In genomic region chr13:33490461-33491327, GRCh38 we compare ENCODE assay signal across 16 cellular contexts.
A peak's percentile ranks its signal among the peaks of the same experiment; 100 is the strongest.
DNase-seq lines count a peak whose midpoint lies in the region; TF ChIP-seq lines count a peak whose summit lies in the region.
"Had no signal": no experiment of that assay in that cellular context is flagged by ENCODE, and none has a peak within 500 bp of the region (broad histone marks: within the 10 kb centered on the region; RNA-seq: fewer than 3 reads in every experiment).

No MANE protein-coding gene starts in this region.

- H3K9me3 Mint-ChIP-seq in nephron progenitor cell (no peaks in the 10 kb centered on the region), CD14-positive monocyte (no peaks in the 10 kb centered on the region)

- no peaks in the 10 kb centered on the region for H3K27me3 ChIP-seq in WERI-Rb-1 (ENCODE audit: insufficient read depth, low read depth, severe bottlenecking)
- H3K27me3 ChIP-seq: esophagus squamous epithelium, left lung had no signal

- H3K36me3 Mint-ChIP-seq in nephron progenitor cell (ENCODE audit: low read depth) (no peaks in the 10 kb centered on the region), CD14-positive monocyte (no peaks in the 10 kb centered on the region)

- H3K27me3 Mint-ChIP-seq in nephron progenitor cell (ENCODE audit: low read depth, poor library complexity) (peaks cover 14% of the 10 kb centered on the region), CD14-positive monocyte (ENCODE audit: low read depth in 3 of 3) (peaks cover 0 to 2% (median 1%) of the 10 kb centered on the region in 3 donors)

- H3K4me3 Mint-ChIP-seq in nephron progenitor cell (no peak overlapping the region), CD14-positive monocyte (no peak overlapping the region)
- H3K4me3 Mint-ChIP-seq: activated CD8-positive, alpha-beta T cell treated with anti-CD3 and anti-CD28 coated beads, Interleukin-2, amount 10 ng/mL, durations not matched to agents 7 days and 5 days had no signal

- intact Hi-C loops in CD14-positive monocyte (cut with micrococcal nuclease) = no loop called here

- no peaks in the 10 kb centered on the region for H3K9me3 ChIP-seq in WERI-Rb-1 (ENCODE audit: severe bottlenecking)
- H3K9me3 ChIP-seq: esophagus squamous epithelium, left lung had no signal

- no peak overlapping the region for H3K27ac ChIP-seq in WERI-Rb-1
- H3K27ac ChIP-seq: left lung had no signal

- H3K4me1 Mint-ChIP-seq in nephron progenitor cell (peaks cover 15% of the 10 kb centered on the region), CD14-positive monocyte (peaks cover 11% of the 10 kb centered on the region)

- DNase-seq in AG10803 (ENCODE audit: low read depth) (peak; percentile 58), WERI-Rb-1 (peak; percentile 9), foreskin melanocyte (peak; percentile 44), nephron progenitor cell (peak; percentile 8), CD14-positive monocyte (ENCODE audit: low spot score) (no peak), DMS53 (lab: John Stamatoyannopoulos, UW) (no peak)
- no peak for DNase-seq in stimulated activated CD4-positive, alpha-beta T cell treated with anti-CD3 and anti-CD28 coated beads, Interleukin-4, amount 100 ng/mL, for 1 hour
- no peak for DNase-seq in activated CD4-positive, CD25-positive, alpha-beta regulatory T cell treated with anti-CD3 and anti-CD28 coated beads, Interleukin-2, amount 50 U/mL, for 72 hours
- DNase-seq: activated CD8-positive, alpha-beta T cell treated with anti-CD3 and anti-CD28 coated beads, Interleukin-2, amount 10 ng/mL, durations not matched to agents 7 days and 5 days; activated gamma-delta T cell; DMS79 treated with DMSO at 0.1 percent for 48 hours; esophagus squamous epithelium; NCI-H1092 treated with DMSO at 0.1 percent for 48 hours; NCI-H446 treated with DMSO at 0.1 percent for 48 hours; stimulated activated CD4-positive, alpha-beta T cell treated with anti-CD3 and anti-CD28 coated beads, Interleukin-1b, Interleukin-23, amount 100 ng/mL, for 48 hours had no signal

- TF ChIP-seq CTCF in AG10803 (conservative IDR thresholded peaks at IDR 0.05; ENCODE audit: low read length) = no peak
- TF ChIP-seq CTCF in WERI-Rb-1 (IDR thresholded peaks at IDR 0.05; ENCODE audit: low read depth, low read length) = no peak
- TF ChIP-seq CTCF in nephron progenitor cell (IDR thresholded peaks at IDR 0.05) = no peak
- TF ChIP-seq CTCF in CD14-positive monocyte (IDR thresholded peaks at IDR 0.05) = no peak

- H3K36me3 ChIP-seq in WERI-Rb-1 = no peaks in the 10 kb centered on the region
- H3K36me3 ChIP-seq: esophagus squamous epithelium, left lung had no signal

- H3K4me3 ChIP-seq in AG10803 (ENCODE audit: low read length) (no peak overlapping the region), WERI-Rb-1 (ENCODE audit: low read depth, low read length) (no peak overlapping the region)
- H3K4me3 ChIP-seq: esophagus squamous epithelium, left lung had no signal

- H3K27ac Mint-ChIP-seq in nephron progenitor cell = no peak overlapping the region
- no peak overlapping the region for H3K27ac Mint-ChIP-seq in CD14-positive monocyte
- H3K27ac Mint-ChIP-seq: activated CD8-positive, alpha-beta T cell treated with anti-CD3 and anti-CD28 coated beads, Interleukin-2, amount 10 ng/mL, durations not matched to agents 7 days and 5 days had no signal

Comparison
In these comparisons a context has a peak if more than half of its experiments do, and no peak if none do; other contexts are left out.
1. DNase-seq: peak in AG10803 (single experiment), WERI-Rb-1 (single experiment), foreskin melanocyte (single experiment) and nephron progenitor cell (single experiment); none in stimulated activated CD4-positive, alpha-beta T cell treated with anti-CD3 and anti-CD28 coated beads, Interleukin-4, amount 100 ng/mL, for 1 hour (single experiment), activated CD4-positive, CD25-positive, alpha-beta regulatory T cell treated with anti-CD3 and anti-CD28 coated beads, Interleukin-2, amount 50 U/mL, for 72 hours (single experiment), CD14-positive monocyte (single experiment) and DMS53 (single experiment).